In genomic region chr2:240465765-240466578, GRCh38 we compare ENCODE assay signal across 16 cellular contexts. TPM values are rescaled to one million over a fixed set of nuclear protein-coding genes. Genes with fewer than 3 reads are reported as not detected.
DNase-seq lines count a peak whose midpoint lies in the region; ATAC-seq and TF ChIP-seq lines count a peak whose summit lies in the region.
"Had no signal": no experiment of that assay in that cellular context is flagged by ENCODE, and none has a peak within 500 bp of the region (broad histone marks: within the 10 kb centered on the region; RNA-seq: fewer than 3 reads in every experiment).

No MANE protein-coding gene starts in this region.

- intact Hi-C loops in head of caudate nucleus (cut with DNase I) (no loop called here), natural killer cell (cut with micrococcal nuclease) (no loop called here), upper lobe of right lung (cut with DNase I) (no loop called here)

- H3K4me1 Mint-ChIP-seq in natural killer cell, result peaks cover 0 to 4% of the 10 kb centered on the region in 2 donors

- DNase-seq in activated CD8-positive, alpha-beta memory T cell treated with anti-CD3 and anti-CD28 coated beads, Interleukin-2, amount 50 U/mL, for 4 hours, result peak; percentile 10
- no peak for DNase-seq in activated CD8-positive, alpha-beta memory T cell treated with anti-CD3 and anti-CD28 coated beads for 24 hours
- DNase-seq in head of caudate nucleus (peak in 23 of 42 donors; percentile 0 to 42 (median 10)), natural killer cell (peak; percentile 8), upper lobe of left lung (peak; percentile 18 to 79), upper lobe of right lung (no peak), amniotic stem cell (lab: John Stamatoyannopoulos, UW) (no peak), NCI-H748 (lab: John Stamatoyannopoulos, UW; ENCODE audit: unreplicated experiment) (no peak)
- DNase-seq: DMS153; effector memory CD4-positive, alpha-beta T cell; NCI-H226; stimulated activated CD4-positive, alpha-beta T cell treated with anti-CD3 and anti-CD28 coated beads, Interleukin-12 subunit alpha, Interleukin-12 subunit beta, amount 100 ng/mL, for 4 hours had no signal

- H3K27me3 ChIP-seq in upper lobe of left lung (no peaks in the 10 kb centered on the region), upper lobe of right lung (no peaks in the 10 kb centered on the region)
- H3K27me3 ChIP-seq: testis had no signal

- no peaks in the 10 kb centered on the region for H3K36me3 Mint-ChIP-seq in natural killer cell

- no peak overlapping the region for H3K4me3 ChIP-seq in upper lobe of left lung
- H3K4me3 ChIP-seq in upper lobe of right lung, result no peak overlapping the region
- H3K4me3 ChIP-seq: testis had no signal

- no peak for ATAC-seq in natural killer cell
- ATAC-seq in upper lobe of left lung (ENCODE audit: low FRiP score in 2 of 2), result no peak
- ATAC-seq in upper lobe of right lung, result no peak
- ATAC-seq: T-cell had no signal

- no peaks in the 10 kb centered on the region for H3K4me1 ChIP-seq in upper lobe of left lung
- no peaks in the 10 kb centered on the region for H3K4me1 ChIP-seq in upper lobe of right lung
- H3K4me1 ChIP-seq: testis had no signal

- H3K27ac Mint-ChIP-seq in natural killer cell, result no peak overlapping the region
- H3K27ac Mint-ChIP-seq: activated B cell treated with CpG ODN at 0.5 μM for 24 hours, nephron, T-cell had no signal

- H3K36me3 ChIP-seq in upper lobe of left lung (peaks cover 0 to 25% (median 10%) of the 10 kb centered on the region in 4 donors), upper lobe of right lung (no peaks in the 10 kb centered on the region)

- no peak overlapping the region for H3K4me3 Mint-ChIP-seq in natural killer cell
- H3K4me3 Mint-ChIP-seq: activated B cell treated with CpG ODN at 0.5 μM for 24 hours, nephron, T-cell had no signal

- no peak for TF ChIP-seq CTCF in natural killer cell (IDR thresholded peaks at IDR 0.05)
- TF ChIP-seq CTCF in upper lobe of left lung (IDR thresholded peaks at IDR 0.05), result no peak
- no peak for TF ChIP-seq CTCF in upper lobe of right lung (IDR thresholded peaks at IDR 0.05)

- H3K27ac ChIP-seq in upper lobe of left lung, result no peak overlapping the region
- H3K27ac ChIP-seq in upper lobe of right lung, result no peak overlapping the region
- H3K27ac ChIP-seq: testis had no signal

- H3K9me3 ChIP-seq in upper lobe of left lung, result no peaks in the 10 kb centered on the region
- no peaks in the 10 kb centered on the region for H3K9me3 ChIP-seq in upper lobe of right lung
- H3K9me3 ChIP-seq: testis had no signal

- 71 to 74% methylated on average over 5 to 26 of the region's 28 CpGs for WGBS in upper lobe of left lung, 2 donors

- TF ChIP-seq EP300 in upper lobe of left lung (IDR thresholded peaks at IDR 0.05), result no peak

- no peaks in the 10 kb centered on the region for H3K27me3 Mint-ChIP-seq in natural killer cell (ENCODE audit: low read depth in 2 of 2)
- H3K27me3 Mint-ChIP-seq: activated B cell treated with CpG ODN at 0.5 μM for 24 hours, T-cell had no signal

- H3K9me3 Mint-ChIP-seq in natural killer cell, result no peaks in the 10 kb centered on the region
- H3K9me3 Mint-ChIP-seq: activated B cell treated with CpG ODN at 0.5 μM for 24 hours, nephron, T-cell had no signal

- no peak for TF ChIP-seq POLR2A in upper lobe of left lung (IDR thresholded peaks at IDR 0.05)

RNA-seq across cellular contexts. Expression of gene GPC1, which starts 30.5 kb away (rescaled TPM):
- total RNA-seq in natural killer cell, result 1 to 10 TPM in 1 of 3 donors, under 1 TPM in 2; 0.79 to 1.4 (median 0.94) TPM
- 10 to 100 TPM; 16.8 to 45.5 (median 33.2) TPM for total RNA-seq in upper lobe of left lung
- 24.8 TPM for total RNA-seq in upper lobe of right lung

Comparison
In these comparisons a context has a peak if more than half of its experiments do, and no peak if none do; other contexts are left out.
1. DNase-seq: peak in activated CD8-positive, alpha-beta memory T cell treated with anti-CD3 and anti-CD28 coated beads, Interleukin-2, amount 50 U/mL, for 4 hours (single experiment), head of caudate nucleus (23 of 42), natural killer cell (single experiment) and upper lobe of left lung (2 of 2); none in activated CD8-positive, alpha-beta memory T cell treated with anti-CD3 and anti-CD28 coated beads for 24 hours (single experiment), upper lobe of right lung (single experiment), amniotic stem cell (single experiment) and NCI-H748 (single experiment).
2. RNA of gene GPC1, which starts 30.5 kb away (total RNA-seq): 16.8 to 45.5 TPM in upper lobe of left lung and 24.8 TPM in upper lobe of right lung (single experiment); 0.79 to 1.4 TPM in natural killer cell; every median in the first group is over 4 times any median in the second.